In the genomic region with DNA sequence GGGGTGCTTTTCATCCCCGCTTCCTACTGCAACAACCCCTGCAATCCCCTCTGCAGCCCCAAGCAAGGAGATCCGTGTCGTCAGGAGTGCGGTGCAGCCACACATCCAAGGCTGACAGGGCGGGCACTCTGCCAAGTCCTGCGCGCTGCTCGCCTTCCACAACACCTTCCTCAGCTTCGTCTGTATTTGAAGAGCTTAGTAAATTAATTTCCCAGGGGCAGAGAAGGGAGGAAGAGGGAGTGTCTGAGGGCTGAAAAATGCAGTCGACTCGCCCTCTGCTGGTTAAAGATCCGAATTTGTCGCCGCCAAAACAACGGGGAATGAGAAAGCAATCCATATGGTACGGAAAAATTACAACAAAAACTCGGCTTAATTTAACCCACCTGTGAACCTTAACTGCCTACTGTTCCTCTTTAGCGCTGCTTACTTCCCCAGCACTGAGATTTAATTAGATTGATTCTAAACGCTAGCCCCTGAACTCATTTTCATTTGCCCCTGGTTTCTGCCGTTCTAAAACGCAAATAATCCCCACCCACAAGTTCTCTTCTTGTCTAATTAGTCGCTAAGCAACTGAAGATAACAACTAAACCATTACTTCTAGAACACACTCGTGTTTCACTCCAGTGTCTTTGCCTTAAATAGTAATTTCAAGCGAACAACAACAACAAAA, we compare ENCODE assay signal across 8 cellular contexts. TPM values are rescaled to one million over a fixed set of nuclear protein-coding genes. Genes with fewer than 3 reads are reported as not detected.
A peak's percentile ranks its signal among the peaks of the same experiment; 100 is the strongest.
DNase-seq lines count a peak whose midpoint lies in the region; ATAC-seq and TF ChIP-seq lines count a peak whose summit lies in the region.

No MANE protein-coding gene starts in this region.

- H3K4me3 ChIP-seq in GM08714 (ENCODE audit: low read length) (peak overlapping the region; percentile 15; the same call in 1 of the 2 replicates), lung (peak overlapping the region; percentile 20), uterus (peak overlapping the region; percentile 10 to 23)

- H3K36me3 ChIP-seq in lung (ENCODE audit: control insufficient read depth in 2 of 2, insufficient read depth in 2 of 2, low read length in 2 of 2), result no peaks in the 10 kb centered on the region
- H3K36me3 ChIP-seq in uterus, result no peaks in the 10 kb centered on the region

- TF ChIP-seq CTCF in lung (IDR thresholded peaks at IDR 0.05; ENCODE audit: control extremely low read depth, extremely low read depth), result peak; percentile 24
- peak; percentile 25 to 38 (median 33) for TF ChIP-seq CTCF in uterus (IDR thresholded peaks at IDR 0.05)

- intact Hi-C loops in uterus (cut with DNase I; ENCODE audit: low total_unique reads), result no loop called here

- H3K9me3 ChIP-seq in lung (ENCODE audit: control insufficient read depth in 2 of 2, insufficient read depth in 1 of 2, low read length in 1 of 2) (no peaks in the 10 kb centered on the region), uterus (no peaks in the 10 kb centered on the region)

- 8 to 11% methylated on average over 24 of the region's 24 CpGs for WGBS in lung, 2 donors

- H3K4me1 ChIP-seq in lung (ENCODE audit: control insufficient read depth in 2 of 2, insufficient read depth in 2 of 2, low read length in 2 of 2) (no peaks in the 10 kb centered on the region), uterus (no peaks in the 10 kb centered on the region)

- peak; percentile 88 for DNase-seq in NCI-H2196 treated with DMSO at 0.1 percent for 48 hours (lab: John Stamatoyannopoulos, UW; ENCODE audit: unreplicated experiment)
- DNase-seq in cerebellum (ENCODE audit: low spot score), result peak; percentile 74
- DNase-seq in lung (ENCODE audit: low spot score), result peak; percentile 63
- peak; percentile 18 to 20 for DNase-seq in uterus

- H3K27ac ChIP-seq in lung (ENCODE audit: low read depth in 1 of 2, low read length in 1 of 2) (peak overlapping the region in 1 of 2 donors; percentile 31), uterus (peak overlapping the region; percentile 3 to 74)

- ATAC-seq in lung (ENCODE audit: insufficient read depth, low FRiP score), result peak; percentile 73
- ATAC-seq in HG02678 (IDR thresholded peaks at IDR 0.05; ENCODE audit: unreplicated experiment), result no peak
- no peak for ATAC-seq in HG03045 (IDR thresholded peaks at IDR 0.05; ENCODE audit: unreplicated experiment)
- ATAC-seq in GM19397 (IDR thresholded peaks at IDR 0.05; ENCODE audit: unreplicated experiment), result no peak

- H3K27me3 ChIP-seq in lung (ENCODE audit: control insufficient read depth, insufficient read depth), result no peaks in the 10 kb centered on the region
- peaks cover 0 to 9% of the 10 kb centered on the region in 2 donors for H3K27me3 ChIP-seq in uterus

- TF ChIP-seq POLR2A in uterus (IDR thresholded peaks at IDR 0.05), result no peak

RNA-seq across cellular contexts. Expression of a gene that starts 10.9 kb away (rescaled TPM):
- total RNA-seq in cerebellum, result 0.09 TPM
- under 1 TPM; 0.11 to 0.28 TPM for total RNA-seq in lung
- polyA plus RNA-seq in lung, result under 1 TPM; 0.01 to 0.04 TPM
- total RNA-seq in uterus, result under 1 TPM in 1 of 4 donors, not detected in 3; 0.28 TPM

RNA-seq across cellular contexts. Expression of a gene that starts 54.2 kb away (rescaled TPM):
- 16.0 TPM for total RNA-seq in cerebellum
- total RNA-seq in lung, result 1 to 10 TPM; 4.4 to 6.8 TPM
- polyA plus RNA-seq in lung, result 1 to 10 TPM in 1 of 2 donors, under 1 TPM in 1; 0.61 to 1.1 TPM
- total RNA-seq in uterus, result 1 to 10 TPM in 3 of 4 donors, not detected in 1; 2.3 to 8.4 (median 4.9) TPM

Comparison
In these comparisons a context has a peak if more than half of its experiments do, and no peak if none do; other contexts are left out.
1. DNase-seq: peak in every context shown above with its lines; median percentile 88 in NCI-H2196 treated with DMSO at 0.1 percent for 48 hours; 74 in cerebellum; 63 in lung; 19 in uterus.